In genomic region chr13:90867336-90867683, GRCh38 we compare ENCODE assay signal across 8 cellular contexts.
DNase-seq lines count a peak whose midpoint lies in the region; ATAC-seq and TF ChIP-seq lines count a peak whose summit lies in the region.

No MANE protein-coding gene starts in this region.

- H3K36me3 ChIP-seq in Caco-2 (ENCODE audit: control insufficient read depth, insufficient read depth, low read length), result no peaks in the 10 kb centered on the region
- no peaks in the 10 kb centered on the region for H3K36me3 ChIP-seq in SU-DHL-6 (ENCODE audit: low read length)

- H2AFZ ChIP-seq in SU-DHL-6 (ENCODE audit: low read depth, low read length, severe bottlenecking), result no peak overlapping the region

- peaks cover 13% of the 10 kb centered on the region for H3K4me1 Mint-ChIP-seq in Caco-2 (ENCODE audit: low read depth, unreplicated experiment)
- no peaks in the 10 kb centered on the region for H3K4me1 Mint-ChIP-seq in naive thymus-derived CD8-positive, alpha-beta T cell

- no peak overlapping the region for H3K4me2 ChIP-seq in SU-DHL-6 (ENCODE audit: low read depth, low read length, poor library complexity, severe bottlenecking)

- peak; percentile 84 to 85 for DNase-seq in Caco-2
- DNase-seq in NCI-H146 treated with DMSO at 0.1 percent for 48 hours (lab: John Stamatoyannopoulos, UW; ENCODE audit: unreplicated experiment), result peak; percentile 44
- DNase-seq in fibroblast of peridontal ligament (ENCODE audit: extremely low read depth), result peak; percentile 57
- peak; percentile 36 for DNase-seq in omental fat pad (ENCODE audit: low spot score)
- no peak for DNase-seq in naive thymus-derived CD8-positive, alpha-beta T cell

- no peaks in the 10 kb centered on the region for H3K9me3 ChIP-seq in Caco-2
- H3K9me3 ChIP-seq in SU-DHL-6 (ENCODE audit: insufficient read depth, low read length), result no peaks in the 10 kb centered on the region

- H3K4me1 ChIP-seq in Caco-2, result peaks cover 10% of the 10 kb centered on the region

- no peak overlapping the region for H3K4me3 ChIP-seq in Caco-2 (ENCODE audit: low read depth, low read length)
- no peak overlapping the region for H3K4me3 ChIP-seq in SU-DHL-6 (ENCODE audit: insufficient read depth, low read length, poor library complexity, severe bottlenecking)

- CTCF ChIA-PET in Caco-2 (lab: Charles Lee), result interaction anchor here (0.6 to 2.2 kb wide), 10 partner anchors 28 to 503 kb away, joined by 3 to 16 read pairs (median 4); no protein-coding TSS in a partner anchor

- no TSS peak for BruUV-seq in Caco-2 (replicated peaks; lab: Mats Ljungman, UMichigan)

- H3F3A ChIP-seq in SU-DHL-6 (ENCODE audit: insufficient read depth), result no peaks in the 10 kb centered on the region

- TF ChIP-seq CTCF in Caco-2 (IDR thresholded peaks at IDR 0.05; ENCODE audit: insufficient read depth in 1 of 2, low read depth in 1 of 2, low read length in 1 of 2, severe bottlenecking in 1 of 2, unreplicated experiment in 1 of 2), result peak; percentile 68 to 74
- TF ChIP-seq CTCF in SU-DHL-6 (IDR thresholded peaks at IDR 0.05; ENCODE audit: insufficient read depth, low read length, poor library complexity, severe bottlenecking), result peak; percentile 68
- no peak for TF ChIP-seq CTCF in omental fat pad (IDR thresholded peaks at IDR 0.05)

- no peaks in the 10 kb centered on the region for H3K36me3 Mint-ChIP-seq in Caco-2 (ENCODE audit: insufficient read depth, unreplicated experiment)
- no peaks in the 10 kb centered on the region for H3K36me3 Mint-ChIP-seq in naive thymus-derived CD8-positive, alpha-beta T cell

- no peaks in the 10 kb centered on the region for H3K9me3 Mint-ChIP-seq in Caco-2 (ENCODE audit: unreplicated experiment)
- peaks cover 0 to 9% (median 2%) of the 10 kb centered on the region in 9 donors for H3K9me3 Mint-ChIP-seq in naive thymus-derived CD8-positive, alpha-beta T cell

- H3K27ac ChIP-seq in SU-DHL-6 (ENCODE audit: low read depth, low read length), result no peak overlapping the region

- no peak overlapping the region for H3K9ac ChIP-seq in SU-DHL-6 (ENCODE audit: low read length)

- H3K27me3 ChIP-seq in Caco-2 (replicated peaks; ENCODE audit: control insufficient read depth, insufficient read depth, low read length), result no peaks in the 10 kb centered on the region
- H3K27me3 ChIP-seq in SU-DHL-6 (ENCODE audit: low read length), result no peaks in the 10 kb centered on the region

- no peak overlapping the region for H3K4me3 Mint-ChIP-seq in Caco-2 (ENCODE audit: unreplicated experiment)
- no peak overlapping the region for H3K4me3 Mint-ChIP-seq in naive thymus-derived CD8-positive, alpha-beta T cell

- intact Hi-C loops in Caco-2 (cut with micrococcal nuclease; ENCODE audit: unreplicated experiment), result loop anchor here (1.0 to 10.0 kb wide), 15 partner anchors 28 to 1435 kb away; no protein-coding TSS in a partner anchor

- H3K79me2 ChIP-seq in SU-DHL-6 (ENCODE audit: insufficient read depth, low read length), result no peaks in the 10 kb centered on the region

- H3K27ac Mint-ChIP-seq in Caco-2 (ENCODE audit: unreplicated experiment), result peak overlapping the region; percentile 72
- no peak overlapping the region for H3K27ac Mint-ChIP-seq in naive thymus-derived CD8-positive, alpha-beta T cell

- ATAC-seq in GM18868 (IDR thresholded peaks at IDR 0.05; ENCODE audit: unreplicated experiment) (peak; percentile 98), HG03025 (IDR thresholded peaks at IDR 0.05; ENCODE audit: low FRiP score, unreplicated experiment) (peak; percentile 95), omental fat pad (ENCODE audit: low FRiP score) (peak; percentile 51)
- no peak for ATAC-seq in naive thymus-derived CD8-positive, alpha-beta T cell

- POLR2A ChIA-PET in Caco-2 (lab: Charles Lee), result no interaction called here
- POLR2A ChIA-PET in naive thymus-derived CD8-positive, alpha-beta T cell (lab: Charles Lee), result no interaction called here

- H3K9me2 ChIP-seq in SU-DHL-6 (replicated peaks; ENCODE audit: insufficient read depth, low read length), result no peaks in the 10 kb centered on the region

- no peaks in the 10 kb centered on the region for H4K20me1 ChIP-seq in SU-DHL-6 (ENCODE audit: low read depth, low read length)

- H3K27me3 Mint-ChIP-seq in Caco-2 (ENCODE audit: insufficient read depth, unreplicated experiment), result no peaks in the 10 kb centered on the region
- no peaks in the 10 kb centered on the region for H3K27me3 Mint-ChIP-seq in naive thymus-derived CD8-positive, alpha-beta T cell

Comparison
In these comparisons a context has a peak if more than half of its experiments do, and no peak if none do; other contexts are left out.
1. DNase-seq: peak in Caco-2 (2 of 2), NCI-H146 treated with DMSO at 0.1 percent for 48 hours (single experiment), fibroblast of peridontal ligament (single experiment) and omental fat pad (single experiment); none in naive thymus-derived CD8-positive, alpha-beta T cell (0 of 10).
2. CTCF ChIP-seq: peak in Caco-2 (2 of 2) and SU-DHL-6 (single experiment); none in omental fat pad (0 of 3).
3. ATAC-seq: peak in GM18868 (single experiment), HG03025 (single experiment) and omental fat pad (single experiment); none in naive thymus-derived CD8-positive, alpha-beta T cell (0 of 2).